In the genomic region with DNA sequence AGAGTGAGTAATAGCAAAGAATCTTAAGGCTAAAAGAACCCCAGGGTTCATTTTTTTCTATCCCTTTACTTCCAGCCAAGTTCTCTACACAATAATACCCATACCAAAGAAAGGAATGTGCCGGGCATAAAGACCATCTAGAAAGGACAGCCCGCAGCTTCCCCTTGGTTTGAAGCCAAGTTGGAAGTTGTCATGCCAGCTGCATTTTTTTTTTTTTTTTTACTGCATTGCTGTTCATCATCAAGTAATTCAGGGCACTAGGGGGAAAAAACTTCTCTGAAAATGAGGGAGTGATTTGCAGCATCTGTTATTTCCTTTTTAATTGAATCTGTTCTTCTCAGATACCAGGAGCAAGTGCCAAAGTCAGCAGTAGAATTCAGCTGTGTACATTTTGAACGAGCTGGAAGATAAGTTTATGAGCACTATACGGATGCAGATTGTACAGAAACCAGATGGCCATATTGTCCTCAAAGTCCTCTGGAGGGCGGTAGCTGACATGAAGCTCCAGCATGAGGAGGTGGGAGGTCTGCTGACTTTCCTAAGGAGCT, we compare ENCODE assay signal across 1 cellular context.
TF ChIP-seq lines count a peak whose summit lies in the region.

No MANE protein-coding gene starts in this region.

TF ChIP-seq in H1, 55 proteins besides CTCF, POLR2A, EP300 and RAD21:
- no peak for TF ChIP-seq TAF7 (optimal IDR thresholded peaks at IDR 0.05; ENCODE audit: borderline replicate concordance, low read depth, low read length)
- TF ChIP-seq, protein P1, sequence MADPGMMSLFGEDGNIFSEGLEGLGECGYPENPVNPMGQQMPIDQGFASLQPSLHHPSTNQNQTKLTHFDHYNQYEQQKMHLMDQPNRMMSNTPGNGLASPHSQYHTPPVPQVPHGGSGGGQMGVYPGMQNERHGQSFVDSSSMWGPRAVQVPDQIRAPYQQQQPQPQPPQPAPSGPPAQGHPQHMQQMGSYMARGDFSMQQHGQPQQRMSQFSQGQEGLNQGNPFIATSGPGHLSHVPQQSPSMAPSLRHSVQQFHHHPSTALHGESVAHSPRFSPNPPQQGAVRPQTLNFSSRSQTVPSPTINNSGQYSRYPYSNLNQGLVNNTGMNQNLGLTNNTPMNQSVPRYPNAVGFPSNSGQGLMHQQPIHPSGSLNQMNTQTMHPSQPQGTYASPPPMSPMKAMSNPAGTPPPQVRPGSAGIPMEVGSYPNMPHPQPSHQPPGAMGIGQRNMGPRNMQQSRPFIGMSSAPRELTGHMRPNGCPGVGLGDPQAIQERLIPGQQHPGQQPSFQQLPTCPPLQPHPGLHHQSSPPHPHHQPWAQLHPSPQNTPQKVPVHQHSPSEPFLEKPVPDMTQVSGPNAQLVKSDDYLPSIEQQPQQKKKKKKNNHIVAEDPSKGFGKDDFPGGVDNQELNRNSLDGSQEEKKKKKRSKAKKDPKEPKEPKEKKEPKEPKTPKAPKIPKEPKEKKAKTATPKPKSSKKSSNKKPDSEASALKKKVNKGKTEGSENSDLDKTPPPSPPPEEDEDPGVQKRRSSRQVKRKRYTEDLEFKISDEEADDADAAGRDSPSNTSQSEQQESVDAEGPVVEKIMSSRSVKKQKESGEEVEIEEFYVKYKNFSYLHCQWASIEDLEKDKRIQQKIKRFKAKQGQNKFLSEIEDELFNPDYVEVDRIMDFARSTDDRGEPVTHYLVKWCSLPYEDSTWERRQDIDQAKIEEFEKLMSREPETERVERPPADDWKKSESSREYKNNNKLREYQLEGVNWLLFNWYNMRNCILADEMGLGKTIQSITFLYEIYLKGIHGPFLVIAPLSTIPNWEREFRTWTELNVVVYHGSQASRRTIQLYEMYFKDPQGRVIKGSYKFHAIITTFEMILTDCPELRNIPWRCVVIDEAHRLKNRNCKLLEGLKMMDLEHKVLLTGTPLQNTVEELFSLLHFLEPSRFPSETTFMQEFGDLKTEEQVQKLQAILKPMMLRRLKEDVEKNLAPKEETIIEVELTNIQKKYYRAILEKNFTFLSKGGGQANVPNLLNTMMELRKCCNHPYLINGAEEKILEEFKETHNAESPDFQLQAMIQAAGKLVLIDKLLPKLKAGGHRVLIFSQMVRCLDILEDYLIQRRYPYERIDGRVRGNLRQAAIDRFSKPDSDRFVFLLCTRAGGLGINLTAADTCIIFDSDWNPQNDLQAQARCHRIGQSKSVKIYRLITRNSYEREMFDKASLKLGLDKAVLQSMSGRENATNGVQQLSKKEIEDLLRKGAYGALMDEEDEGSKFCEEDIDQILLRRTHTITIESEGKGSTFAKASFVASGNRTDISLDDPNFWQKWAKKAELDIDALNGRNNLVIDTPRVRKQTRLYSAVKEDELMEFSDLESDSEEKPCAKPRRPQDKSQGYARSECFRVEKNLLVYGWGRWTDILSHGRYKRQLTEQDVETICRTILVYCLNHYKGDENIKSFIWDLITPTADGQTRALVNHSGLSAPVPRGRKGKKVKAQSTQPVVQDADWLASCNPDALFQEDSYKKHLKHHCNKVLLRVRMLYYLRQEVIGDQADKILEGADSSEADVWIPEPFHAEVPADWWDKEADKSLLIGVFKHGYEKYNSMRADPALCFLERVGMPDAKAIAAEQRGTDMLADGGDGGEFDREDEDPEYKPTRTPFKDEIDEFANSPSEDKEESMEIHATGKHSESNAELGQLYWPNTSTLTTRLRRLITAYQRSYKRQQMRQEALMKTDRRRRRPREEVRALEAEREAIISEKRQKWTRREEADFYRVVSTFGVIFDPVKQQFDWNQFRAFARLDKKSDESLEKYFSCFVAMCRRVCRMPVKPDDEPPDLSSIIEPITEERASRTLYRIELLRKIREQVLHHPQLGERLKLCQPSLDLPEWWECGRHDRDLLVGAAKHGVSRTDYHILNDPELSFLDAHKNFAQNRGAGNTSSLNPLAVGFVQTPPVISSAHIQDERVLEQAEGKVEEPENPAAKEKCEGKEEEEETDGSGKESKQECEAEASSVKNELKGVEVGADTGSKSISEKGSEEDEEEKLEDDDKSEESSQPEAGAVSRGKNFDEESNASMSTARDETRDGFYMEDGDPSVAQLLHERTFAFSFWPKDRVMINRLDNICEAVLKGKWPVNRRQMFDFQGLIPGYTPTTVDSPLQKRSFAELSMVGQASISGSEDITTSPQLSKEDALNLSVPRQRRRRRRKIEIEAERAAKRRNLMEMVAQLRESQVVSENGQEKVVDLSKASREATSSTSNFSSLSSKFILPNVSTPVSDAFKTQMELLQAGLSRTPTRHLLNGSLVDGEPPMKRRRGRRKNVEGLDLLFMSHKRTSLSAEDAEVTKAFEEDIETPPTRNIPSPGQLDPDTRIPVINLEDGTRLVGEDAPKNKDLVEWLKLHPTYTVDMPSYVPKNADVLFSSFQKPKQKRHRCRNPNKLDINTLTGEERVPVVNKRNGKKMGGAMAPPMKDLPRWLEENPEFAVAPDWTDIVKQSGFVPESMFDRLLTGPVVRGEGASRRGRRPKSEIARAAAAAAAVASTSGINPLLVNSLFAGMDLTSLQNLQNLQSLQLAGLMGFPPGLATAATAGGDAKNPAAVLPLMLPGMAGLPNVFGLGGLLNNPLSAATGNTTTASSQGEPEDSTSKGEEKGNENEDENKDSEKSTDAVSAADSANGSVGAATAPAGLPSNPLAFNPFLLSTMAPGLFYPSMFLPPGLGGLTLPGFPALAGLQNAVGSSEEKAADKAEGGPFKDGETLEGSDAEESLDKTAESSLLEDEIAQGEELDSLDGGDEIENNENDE (IDR thresholded peaks at IDR 0.05; ENCODE audit: insufficient replicate concordance, low read length), result no peak
- no peak for TF ChIP-seq JUND (IDR thresholded peaks at IDR 0.05; ENCODE audit: low read length)
- TF ChIP-seq SIN3A (conservative IDR thresholded peaks at IDR 0.05 in 1 of 2, IDR thresholded peaks at IDR 0.05 in 1 of 2; ENCODE audit: low read depth in 1 of 2, low read length in 2 of 2), result no peak
- no peak for TF ChIP-seq CHD1 (IDR thresholded peaks at IDR 0.05; ENCODE audit: low read depth, low read length)
- no peak for TF ChIP-seq TEAD4 (IDR thresholded peaks at IDR 0.05; ENCODE audit: low read depth, low read length)
- TF ChIP-seq BCL11A (IDR thresholded peaks at IDR 0.05; ENCODE audit: low read depth in 2 of 2, low read length in 2 of 2), result no peak
- TF ChIP-seq BACH1 (IDR thresholded peaks at IDR 0.05; ENCODE audit: low read length), result no peak
- TF ChIP-seq CBX8 (IDR thresholded peaks at IDR 0.05; ENCODE audit: borderline replicate concordance, low read depth, low read length), result no peak
- no peak for TF ChIP-seq SIRT6 (IDR thresholded peaks at IDR 0.05; ENCODE audit: low read length)
- TF ChIP-seq SRF (IDR thresholded peaks at IDR 0.05; ENCODE audit: low read depth, low read length), result no peak
- no peak for TF ChIP-seq RFX5 (IDR thresholded peaks at IDR 0.05; ENCODE audit: borderline replicate concordance, low read depth, low read length)
- no peak for TF ChIP-seq FOSL1 (IDR thresholded peaks at IDR 0.05; ENCODE audit: insufficient read depth, low read depth, low read length)
